Comparison of ENCODE assay signal across 17 cellular contexts in the genomic region with DNA sequence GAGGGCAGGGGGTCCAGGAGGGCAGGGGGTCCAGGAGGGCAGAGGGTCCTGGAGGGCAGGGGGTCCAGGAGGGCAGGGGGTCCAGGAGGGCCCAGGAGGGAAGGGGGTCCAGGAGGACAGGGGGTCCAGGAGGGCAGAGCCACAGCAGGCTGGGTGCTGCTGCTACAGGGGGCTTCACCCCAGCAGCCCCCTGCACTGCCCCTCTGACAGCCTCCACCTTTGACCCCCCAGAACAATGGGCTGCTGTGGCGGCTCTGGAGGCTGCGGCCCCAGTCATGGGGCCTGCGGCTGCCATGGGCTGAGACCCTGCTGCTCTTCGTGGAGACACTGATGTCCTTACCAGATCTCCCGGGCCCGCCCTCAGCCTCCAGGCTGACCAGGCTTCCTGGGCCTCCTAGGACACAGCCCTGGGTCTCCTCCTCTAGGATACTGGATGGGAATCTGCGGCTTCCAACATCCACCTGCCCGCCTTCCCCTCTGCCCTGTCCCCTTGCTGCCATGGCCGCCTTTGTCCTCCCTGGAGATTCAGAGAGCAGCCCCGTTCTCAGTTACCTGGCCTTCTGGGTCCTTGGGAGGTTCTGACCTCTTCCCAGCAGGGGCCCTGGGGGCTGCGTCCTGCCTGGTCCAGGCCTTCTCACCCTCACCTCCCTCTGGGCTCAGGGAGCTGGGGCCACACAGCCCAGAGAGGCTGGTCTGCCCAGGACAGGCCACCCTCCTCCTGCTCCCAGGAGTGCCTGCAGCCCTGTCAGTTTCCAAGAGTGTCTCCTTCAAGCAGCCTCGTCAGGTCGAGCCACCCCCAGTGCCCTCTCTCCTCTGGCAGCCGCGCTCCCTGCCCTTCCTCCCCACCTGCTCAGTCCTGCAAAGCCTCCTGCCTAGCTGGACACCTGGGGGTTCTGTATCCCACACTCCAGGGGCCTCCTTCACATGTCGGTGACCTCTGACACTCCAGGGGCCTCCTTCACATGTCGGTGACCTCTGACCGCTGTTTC. TPM values are rescaled to one million over a fixed set of nuclear protein-coding genes. Genes with fewer than 3 reads are reported as not detected.
"Had no signal": no experiment of that assay in that cellular context is flagged by ENCODE, and none has a peak within 500 bp of the region (broad histone marks: within the 10 kb centered on the region; RNA-seq: fewer than 3 reads in every experiment).

No MANE protein-coding gene starts in this region.

RNA-seq across cellular contexts. Expression of a gene that starts 11.8 kb away (rescaled TPM):
- total RNA-seq: activated naive CD4-positive, alpha-beta T cell treated with anti-CD3 and anti-CD28 coated beads for 36 hours; activated naive CD8-positive, alpha-beta T cell treated with anti-CD3 and anti-CD28 coated beads for 36 hours; astrocyte; cardiac septum; cerebellum; endothelial cell of umbilical vein; left cardiac atrium; neural crest cell; occipital lobe; sigmoid colon; stomach; T-helper 17 cell; thyroid gland; ureter had no signal
- polyA plus RNA-seq: endothelial cell of umbilical vein, esophagus, keratinocyte, sigmoid colon, small intestine, stomach had no signal

RNA-seq across cellular contexts. Expression of a gene that starts 55.6 kb away (rescaled TPM):
- total RNA-seq: activated naive CD4-positive, alpha-beta T cell treated with anti-CD3 and anti-CD28 coated beads for 36 hours; activated naive CD8-positive, alpha-beta T cell treated with anti-CD3 and anti-CD28 coated beads for 36 hours; astrocyte; cardiac septum; cerebellum; endothelial cell of umbilical vein; left cardiac atrium; neural crest cell; occipital lobe; sigmoid colon; stomach; T-helper 17 cell; thyroid gland; ureter had no signal
- polyA plus RNA-seq: endothelial cell of umbilical vein, esophagus, keratinocyte, small intestine, stomach had no signal
